ENCODE assay signal across 9 cellular contexts in the genomic region with DNA sequence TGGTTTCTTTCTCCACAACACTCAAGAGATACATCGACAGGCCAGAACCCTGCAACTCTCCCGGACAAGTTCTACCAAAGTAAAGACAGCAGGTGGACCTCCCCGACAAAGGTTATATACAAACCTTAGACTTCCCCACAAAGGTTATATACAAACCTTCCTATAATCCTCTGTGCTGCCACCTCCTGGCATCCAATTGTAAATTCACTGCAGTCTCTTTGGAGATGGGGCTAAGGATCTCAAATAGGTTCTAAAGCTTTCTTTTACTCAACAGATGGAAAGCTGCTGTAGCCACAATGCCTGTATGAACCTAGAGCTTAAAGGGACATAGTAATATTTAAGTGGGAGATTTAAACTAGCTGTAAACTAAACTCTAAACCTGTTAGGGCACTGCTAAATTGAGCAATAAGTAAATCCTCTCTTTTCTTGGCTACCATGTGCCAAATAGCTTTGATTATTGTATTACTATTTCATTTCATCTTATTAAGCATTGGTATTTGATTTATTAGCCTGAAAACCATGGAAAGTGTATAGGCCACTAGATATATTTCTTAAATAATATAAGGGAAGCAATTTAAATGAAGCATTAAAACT. TPM values are rescaled to one million over a fixed set of nuclear protein-coding genes. Genes with fewer than 3 reads are reported as not detected.
DNase-seq lines count a peak whose midpoint lies in the region; ATAC-seq, FAIRE-seq and TF ChIP-seq lines count a peak whose summit lies in the region.
"Had no signal": no experiment of that assay in that cellular context is flagged by ENCODE, and none has a peak within 500 bp of the region (broad histone marks: within the 10 kb centered on the region; RNA-seq: fewer than 3 reads in every experiment).

No MANE protein-coding gene starts in this region.

- H3K27ac ChIP-seq in foreskin keratinocyte = no peak overlapping the region

- H3K9me3 Mint-ChIP-seq in activated T-cell treated with anti-CD3 and anti-CD28 coated beads, Interleukin-2, amount 50 U/mL, for 24 hours = peaks cover 5% of the 10 kb centered on the region

- TF ChIP-seq CTCF in D721Med (IDR thresholded peaks at IDR 0.05; ENCODE audit: insufficient read depth, missing control alignments) (peak; percentile 71), foreskin keratinocyte (conservative IDR thresholded peaks at IDR 0.05) (peak; percentile 79)

- H3K27ac Mint-ChIP-seq in activated T-cell treated with anti-CD3 and anti-CD28 coated beads, Interleukin-2, amount 50 U/mL, for 24 hours = no peak overlapping the region
- H3K27ac Mint-ChIP-seq: activated naive CD8-positive, alpha-beta T cell had no signal

- FAIRE-seq in D721Med (lab: Jason Lieb, UNC) = peak; percentile 93

- ATAC-seq in GM19023 (IDR thresholded peaks at IDR 0.05; ENCODE audit: unreplicated experiment) (peak; percentile 80), HG03103 (IDR thresholded peaks at IDR 0.05; ENCODE audit: low read depth, unreplicated experiment) (peak; percentile 84), foreskin keratinocyte (peak; percentile 86)

- no peaks in the 10 kb centered on the region for H3K36me3 Mint-ChIP-seq in activated T-cell treated with anti-CD3 and anti-CD28 coated beads, Interleukin-2, amount 50 U/mL, for 24 hours (ENCODE audit: low read depth)

- peaks cover 7% of the 10 kb centered on the region for H3K4me1 Mint-ChIP-seq in activated T-cell treated with anti-CD3 and anti-CD28 coated beads, Interleukin-2, amount 50 U/mL, for 24 hours (ENCODE audit: low read depth)

- H3K4me1 ChIP-seq in foreskin keratinocyte = peaks cover 5% of the 10 kb centered on the region

- H3K27me3 Mint-ChIP-seq in activated T-cell treated with anti-CD3 and anti-CD28 coated beads, Interleukin-2, amount 50 U/mL, for 24 hours = no peaks in the 10 kb centered on the region
- H3K27me3 Mint-ChIP-seq: activated naive CD8-positive, alpha-beta T cell had no signal

- DNase-seq in D721Med (ENCODE audit: insufficient read length, low spot score) = peak; percentile 48
- DNase-seq in NCI-H748 (lab: John Stamatoyannopoulos, UW; ENCODE audit: unreplicated experiment) = peak; percentile 61
- DNase-seq in activated T-cell treated with anti-CD3 and anti-CD28 coated beads, Interleukin-2, amount 50 U/mL, for 24 hours = peak; percentile 46
- DNase-seq in foreskin keratinocyte = peak in 1 of 2 donors; percentile 43
- DNase-seq in smooth muscle cell of the brain vasculature (ENCODE audit: low read depth, low spot score) = peak; percentile 41
- DNase-seq in NCI-H187 treated with DMSO at 0.1 percent for 48 hours (lab: John Stamatoyannopoulos, UW) = no peak

- no peak overlapping the region for H3K4me3 Mint-ChIP-seq in activated T-cell treated with anti-CD3 and anti-CD28 coated beads, Interleukin-2, amount 50 U/mL, for 24 hours
- H3K4me3 Mint-ChIP-seq: activated naive CD8-positive, alpha-beta T cell had no signal

- H3K27me3 ChIP-seq in foreskin keratinocyte = no peaks in the 10 kb centered on the region

RNA-seq across cellular contexts. Expression of a gene that starts 9.8 kb away (rescaled TPM):
- total RNA-seq in foreskin keratinocyte = 23.5 and 25.9 TPM in 2 replicates
- 14.5 and 17.0 TPM in 2 replicates for polyA plus RNA-seq in foreskin keratinocyte

RNA-seq across cellular contexts. Expression of a gene that starts 58.5 kb away (rescaled TPM):
- 8.1 and 8.6 TPM in 2 replicates for total RNA-seq in foreskin keratinocyte
- 6.4 and 8.0 TPM in 2 replicates for polyA plus RNA-seq in foreskin keratinocyte

RNA-seq across cellular contexts. Expression of a gene that starts 58.6 kb away (rescaled TPM):
- 0.11 TPM in 1 of 2 replicates, not detected in the other for total RNA-seq in foreskin keratinocyte
- 0.04 TPM in 2 replicates for polyA plus RNA-seq in foreskin keratinocyte
